1 cellular context compared by ENCODE assay signal in the genomic region with DNA sequence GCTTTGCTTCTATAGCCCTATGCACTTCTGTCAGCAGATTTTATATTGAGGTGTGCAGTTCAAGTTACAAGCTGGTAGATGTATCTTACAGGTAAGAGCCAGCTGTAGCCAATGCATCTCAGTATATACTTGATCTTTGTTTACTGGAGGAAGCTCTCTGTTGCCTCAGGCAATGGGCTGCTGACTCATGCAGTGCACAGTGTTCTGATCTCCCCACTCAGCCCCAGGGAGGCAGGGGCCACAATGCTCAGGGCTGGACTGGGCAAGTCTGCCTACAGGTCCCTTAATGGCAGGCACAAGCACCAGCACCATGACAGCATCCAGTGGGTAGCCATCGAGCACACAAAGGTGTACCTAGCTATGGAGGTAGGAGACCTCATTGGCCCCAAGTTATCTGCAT.
TF ChIP-seq lines count a peak whose summit lies in the region.

No MANE protein-coding gene starts in this region.

TF ChIP-seq in SK-N-SH treated with all-trans-retinoic acid at 6 μM for 48 hours, 23 proteins besides CTCF, POLR2A, EP300 and RAD21:
- no peak for TF ChIP-seq ESRRG (CRISPR knock-in tag; IDR thresholded peaks at IDR 0.05)
- no peak for TF ChIP-seq TOX (CRISPR knock-in tag; IDR thresholded peaks at IDR 0.05; ENCODE audit: borderline replicate concordance)
- TF ChIP-seq RARB (CRISPR knock-in tag; IDR thresholded peaks at IDR 0.05) = no peak
- no peak for TF ChIP-seq ISL1 (CRISPR knock-in tag; IDR thresholded peaks at IDR 0.05)
- TF ChIP-seq ARNTL (CRISPR knock-in tag; IDR thresholded peaks at IDR 0.05; ENCODE audit: borderline replicate concordance, low read depth) = no peak
- TF ChIP-seq ZNF565 (CRISPR knock-in tag; conservative IDR thresholded peaks at IDR 0.05; ENCODE audit: low read depth) = no peak
- TF ChIP-seq TCF4 (CRISPR knock-in tag; IDR thresholded peaks at IDR 0.05; ENCODE audit: borderline replicate concordance) = no peak
